Comparison of ENCODE assay signal across 1 cellular context in the genomic region with DNA sequence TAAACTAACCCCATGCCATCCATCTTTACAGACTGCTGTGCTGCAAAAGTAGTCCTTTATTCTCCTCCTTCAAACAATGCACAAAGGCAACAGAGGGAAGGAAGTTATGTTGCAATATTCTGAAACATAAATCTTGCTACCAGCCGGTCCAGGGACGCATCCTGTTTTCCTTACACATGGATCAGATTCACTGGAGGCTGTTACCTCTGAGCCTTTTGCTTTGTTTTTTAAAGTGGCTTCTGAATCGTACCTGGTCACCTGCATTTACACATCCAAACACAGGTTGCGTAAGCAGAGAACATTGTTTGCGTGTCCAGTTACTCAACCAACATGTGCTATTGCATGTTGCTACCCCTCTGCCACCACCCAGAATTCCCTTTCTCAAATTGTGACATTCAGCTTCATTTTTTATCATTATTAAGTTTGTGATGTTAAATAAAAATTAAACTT.
TF ChIP-seq lines count a peak whose summit lies in the region.

No MANE protein-coding gene starts in this region.

TF ChIP-seq in HepG2, 621 proteins besides CTCF, POLR2A, EP300 and RAD21 (continued from another document and continues in another):
- TF ChIP-seq, protein P1, sequence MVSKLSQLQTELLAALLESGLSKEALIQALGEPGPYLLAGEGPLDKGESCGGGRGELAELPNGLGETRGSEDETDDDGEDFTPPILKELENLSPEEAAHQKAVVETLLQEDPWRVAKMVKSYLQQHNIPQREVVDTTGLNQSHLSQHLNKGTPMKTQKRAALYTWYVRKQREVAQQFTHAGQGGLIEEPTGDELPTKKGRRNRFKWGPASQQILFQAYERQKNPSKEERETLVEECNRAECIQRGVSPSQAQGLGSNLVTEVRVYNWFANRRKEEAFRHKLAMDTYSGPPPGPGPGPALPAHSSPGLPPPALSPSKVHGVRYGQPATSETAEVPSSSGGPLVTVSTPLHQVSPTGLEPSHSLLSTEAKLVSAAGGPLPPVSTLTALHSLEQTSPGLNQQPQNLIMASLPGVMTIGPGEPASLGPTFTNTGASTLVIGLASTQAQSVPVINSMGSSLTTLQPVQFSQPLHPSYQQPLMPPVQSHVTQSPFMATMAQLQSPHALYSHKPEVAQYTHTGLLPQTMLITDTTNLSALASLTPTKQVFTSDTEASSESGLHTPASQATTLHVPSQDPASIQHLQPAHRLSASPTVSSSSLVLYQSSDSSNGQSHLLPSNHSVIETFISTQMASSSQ (IDR thresholded peaks at IDR 0.05; ENCODE audit: low read depth): peak; percentile 29; the same call in 1 of the 2 replicates
- TF ChIP-seq, protein P1 (CRISPR knock-in tag; IDR thresholded peaks at IDR 0.05; ENCODE audit: borderline replicate concordance): peak; percentile 75
- TF ChIP-seq ZFP37 (CRISPR knock-in tag; IDR thresholded peaks at IDR 0.05; ENCODE audit: borderline replicate concordance) (no peak), ZNF616 (CRISPR knock-in tag; IDR thresholded peaks at IDR 0.05; ENCODE audit: low read depth) (no peak), ATAD3A (CRISPR knock-in tag; IDR thresholded peaks at IDR 0.05) (no peak), GLI4 (CRISPR knock-in tag; IDR thresholded peaks at IDR 0.05; ENCODE audit: borderline replicate concordance) (no peak), ZNF30 (CRISPR knock-in tag; IDR thresholded peaks at IDR 0.05) (no peak), ZNF530 (CRISPR knock-in tag; IDR thresholded peaks at IDR 0.05; ENCODE audit: low read depth) (no peak), ZNF670 (CRISPR knock-in tag; IDR thresholded peaks at IDR 0.05; ENCODE audit: borderline replicate concordance) (no peak), HNRNPH1 (optimal IDR thresholded peaks at IDR 0.05; ENCODE audit: low read depth, low read length) (no peak), ZNF775 (CRISPR knock-in tag; IDR thresholded peaks at IDR 0.05; ENCODE audit: borderline replicate concordance) (no peak), ZNF703 (CRISPR knock-in tag; IDR thresholded peaks at IDR 0.05; ENCODE audit: borderline replicate concordance) (no peak), ZNF20 (CRISPR knock-in tag; IDR thresholded peaks at IDR 0.05) (no peak), REL (CRISPR knock-in tag; conservative IDR thresholded peaks at IDR 0.05) (no peak), ZFX (CRISPR knock-in tag; IDR thresholded peaks at IDR 0.05; ENCODE audit: low read depth) (no peak), ZNF7 (CRISPR knock-in tag; IDR thresholded peaks at IDR 0.05) (peak; percentile 26; the same call in 1 of the 2 replicates), ZNF274 (CRISPR knock-in tag; IDR thresholded peaks at IDR 0.05) (no peak), ZNF562 (CRISPR knock-in tag; IDR thresholded peaks at IDR 0.05; ENCODE audit: borderline replicate concordance) (no peak), HCFC1 (IDR thresholded peaks at IDR 0.05; ENCODE audit: low read depth, low read length) (no peak)
- TF ChIP-seq, protein P2, sequence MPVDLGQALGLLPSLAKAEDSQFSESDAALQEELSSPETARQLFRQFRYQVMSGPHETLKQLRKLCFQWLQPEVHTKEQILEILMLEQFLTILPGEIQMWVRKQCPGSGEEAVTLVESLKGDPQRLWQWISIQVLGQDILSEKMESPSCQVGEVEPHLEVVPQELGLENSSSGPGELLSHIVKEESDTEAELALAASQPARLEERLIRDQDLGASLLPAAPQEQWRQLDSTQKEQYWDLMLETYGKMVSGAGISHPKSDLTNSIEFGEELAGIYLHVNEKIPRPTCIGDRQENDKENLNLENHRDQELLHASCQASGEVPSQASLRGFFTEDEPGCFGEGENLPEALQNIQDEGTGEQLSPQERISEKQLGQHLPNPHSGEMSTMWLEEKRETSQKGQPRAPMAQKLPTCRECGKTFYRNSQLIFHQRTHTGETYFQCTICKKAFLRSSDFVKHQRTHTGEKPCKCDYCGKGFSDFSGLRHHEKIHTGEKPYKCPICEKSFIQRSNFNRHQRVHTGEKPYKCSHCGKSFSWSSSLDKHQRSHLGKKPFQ (CRISPR knock-in tag; IDR thresholded peaks at IDR 0.05; ENCODE audit: insufficient replicate concordance): no peak
- TF ChIP-seq, protein P3, sequence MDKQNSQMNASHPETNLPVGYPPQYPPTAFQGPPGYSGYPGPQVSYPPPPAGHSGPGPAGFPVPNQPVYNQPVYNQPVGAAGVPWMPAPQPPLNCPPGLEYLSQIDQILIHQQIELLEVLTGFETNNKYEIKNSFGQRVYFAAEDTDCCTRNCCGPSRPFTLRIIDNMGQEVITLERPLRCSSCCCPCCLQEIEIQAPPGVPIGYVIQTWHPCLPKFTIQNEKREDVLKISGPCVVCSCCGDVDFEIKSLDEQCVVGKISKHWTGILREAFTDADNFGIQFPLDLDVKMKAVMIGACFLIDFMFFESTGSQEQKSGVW (CRISPR knock-in tag; IDR thresholded peaks at IDR 0.05; ENCODE audit: borderline replicate concordance): no peak
- TF ChIP-seq, protein P4, sequence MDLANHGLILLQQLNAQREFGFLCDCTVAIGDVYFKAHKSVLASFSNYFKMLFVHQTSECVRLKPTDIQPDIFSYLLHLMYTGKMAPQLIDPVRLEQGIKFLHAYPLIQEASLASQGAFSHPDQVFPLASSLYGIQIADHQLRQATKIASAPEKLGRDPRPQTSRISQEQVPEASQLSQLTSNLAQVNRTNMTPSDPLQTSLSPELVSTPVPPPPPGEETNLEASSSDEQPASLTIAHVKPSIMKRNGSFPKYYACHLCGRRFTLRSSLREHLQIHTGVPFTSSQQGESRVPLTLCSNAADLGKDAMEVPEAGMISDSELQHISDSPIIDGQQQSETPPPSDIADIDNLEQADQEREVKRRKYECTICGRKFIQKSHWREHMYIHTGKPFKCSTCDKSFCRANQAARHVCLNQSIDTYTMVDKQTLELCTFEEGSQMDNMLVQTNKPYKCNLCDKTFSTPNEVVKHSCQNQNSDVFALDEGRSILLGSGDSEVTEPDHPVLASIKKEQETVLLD (CRISPR knock-in tag; IDR thresholded peaks at IDR 0.05; ENCODE audit: low read depth): no peak; the same call in 1 of the 2 replicates
- TF ChIP-seq, protein P5, sequence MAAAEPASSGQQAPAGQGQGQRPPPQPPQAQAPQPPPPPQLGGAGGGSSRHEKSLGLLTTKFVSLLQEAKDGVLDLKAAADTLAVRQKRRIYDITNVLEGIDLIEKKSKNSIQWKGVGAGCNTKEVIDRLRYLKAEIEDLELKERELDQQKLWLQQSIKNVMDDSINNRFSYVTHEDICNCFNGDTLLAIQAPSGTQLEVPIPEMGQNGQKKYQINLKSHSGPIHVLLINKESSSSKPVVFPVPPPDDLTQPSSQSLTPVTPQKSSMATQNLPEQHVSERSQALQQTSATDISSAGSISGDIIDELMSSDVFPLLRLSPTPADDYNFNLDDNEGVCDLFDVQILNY (CRISPR knock-in tag; conservative IDR thresholded peaks at IDR 0.05): no peak
- TF ChIP-seq, protein P6, sequence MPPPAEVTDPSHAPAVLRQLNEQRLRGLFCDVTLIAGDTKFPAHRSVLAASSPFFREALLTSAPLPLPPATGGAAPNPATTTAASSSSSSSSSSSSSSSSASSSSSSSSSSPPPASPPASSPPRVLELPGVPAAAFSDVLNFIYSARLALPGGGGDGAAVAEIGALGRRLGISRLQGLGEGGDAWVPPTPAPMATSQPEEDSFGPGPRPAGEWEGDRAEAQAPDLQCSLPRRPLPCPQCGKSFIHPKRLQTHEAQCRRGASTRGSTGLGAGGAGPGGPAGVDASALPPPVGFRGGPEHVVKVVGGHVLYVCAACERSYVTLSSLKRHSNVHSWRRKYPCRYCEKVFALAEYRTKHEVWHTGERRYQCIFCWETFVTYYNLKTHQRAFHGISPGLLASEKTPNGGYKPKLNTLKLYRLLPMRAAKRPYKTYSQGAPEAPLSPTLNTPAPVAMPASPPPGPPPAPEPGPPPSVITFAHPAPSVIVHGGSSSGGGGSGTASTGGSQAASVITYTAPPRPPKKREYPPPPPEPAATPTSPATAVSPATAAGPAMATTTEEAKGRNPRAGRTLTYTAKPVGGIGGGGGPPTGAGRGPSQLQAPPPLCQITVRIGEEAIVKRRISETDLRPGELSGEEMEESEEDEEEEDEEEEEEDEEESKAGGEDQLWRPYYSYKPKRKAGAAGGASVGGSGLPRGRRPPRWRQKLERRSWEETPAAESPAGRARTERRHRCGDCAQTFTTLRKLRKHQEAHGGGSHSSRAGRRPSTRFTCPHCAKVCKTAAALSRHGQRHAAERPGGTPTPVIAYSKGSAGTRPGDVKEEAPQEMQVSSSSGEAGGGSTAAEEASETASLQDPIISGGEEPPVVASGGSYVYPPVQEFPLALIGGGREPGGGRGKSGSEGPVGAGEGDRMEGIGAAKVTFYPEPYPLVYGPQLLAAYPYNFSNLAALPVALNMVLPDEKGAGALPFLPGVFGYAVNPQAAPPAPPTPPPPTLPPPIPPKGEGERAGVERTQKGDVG (CRISPR knock-in tag; IDR thresholded peaks at IDR 0.05; ENCODE audit: borderline replicate concordance): no peak
- TF ChIP-seq, protein P7, sequence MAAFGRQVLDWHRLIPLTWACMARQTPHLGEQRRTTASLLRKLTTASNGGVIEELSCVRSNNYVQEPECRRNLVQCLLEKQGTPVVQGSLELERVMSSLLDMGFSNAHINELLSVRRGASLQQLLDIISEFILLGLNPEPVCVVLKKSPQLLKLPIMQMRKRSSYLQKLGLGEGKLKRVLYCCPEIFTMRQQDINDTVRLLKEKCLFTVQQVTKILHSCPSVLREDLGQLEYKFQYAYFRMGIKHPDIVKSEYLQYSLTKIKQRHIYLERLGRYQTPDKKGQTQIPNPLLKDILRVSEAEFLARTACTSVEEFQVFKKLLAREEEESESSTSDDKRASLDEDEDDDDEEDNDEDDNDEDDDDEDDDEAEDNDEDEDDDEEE (CRISPR knock-in tag; IDR thresholded peaks at IDR 0.05): no peak
- TF ChIP-seq, protein P8, sequence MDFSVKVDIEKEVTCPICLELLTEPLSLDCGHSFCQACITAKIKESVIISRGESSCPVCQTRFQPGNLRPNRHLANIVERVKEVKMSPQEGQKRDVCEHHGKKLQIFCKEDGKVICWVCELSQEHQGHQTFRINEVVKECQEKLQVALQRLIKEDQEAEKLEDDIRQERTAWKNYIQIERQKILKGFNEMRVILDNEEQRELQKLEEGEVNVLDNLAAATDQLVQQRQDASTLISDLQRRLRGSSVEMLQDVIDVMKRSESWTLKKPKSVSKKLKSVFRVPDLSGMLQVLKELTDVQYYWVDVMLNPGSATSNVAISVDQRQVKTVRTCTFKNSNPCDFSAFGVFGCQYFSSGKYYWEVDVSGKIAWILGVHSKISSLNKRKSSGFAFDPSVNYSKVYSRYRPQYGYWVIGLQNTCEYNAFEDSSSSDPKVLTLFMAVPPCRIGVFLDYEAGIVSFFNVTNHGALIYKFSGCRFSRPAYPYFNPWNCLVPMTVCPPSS (IDR thresholded peaks at IDR 0.05): no peak
- TF ChIP-seq, protein P9, sequence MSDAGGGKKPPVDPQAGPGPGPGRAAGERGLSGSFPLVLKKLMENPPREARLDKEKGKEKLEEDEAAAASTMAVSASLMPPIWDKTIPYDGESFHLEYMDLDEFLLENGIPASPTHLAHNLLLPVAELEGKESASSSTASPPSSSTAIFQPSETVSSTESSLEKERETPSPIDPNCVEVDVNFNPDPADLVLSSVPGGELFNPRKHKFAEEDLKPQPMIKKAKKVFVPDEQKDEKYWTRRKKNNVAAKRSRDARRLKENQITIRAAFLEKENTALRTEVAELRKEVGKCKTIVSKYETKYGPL (CRISPR knock-in tag; IDR thresholded peaks at IDR 0.05): peak; percentile 34; the same call in 1 of the 2 replicates
- TF ChIP-seq, protein P10, sequence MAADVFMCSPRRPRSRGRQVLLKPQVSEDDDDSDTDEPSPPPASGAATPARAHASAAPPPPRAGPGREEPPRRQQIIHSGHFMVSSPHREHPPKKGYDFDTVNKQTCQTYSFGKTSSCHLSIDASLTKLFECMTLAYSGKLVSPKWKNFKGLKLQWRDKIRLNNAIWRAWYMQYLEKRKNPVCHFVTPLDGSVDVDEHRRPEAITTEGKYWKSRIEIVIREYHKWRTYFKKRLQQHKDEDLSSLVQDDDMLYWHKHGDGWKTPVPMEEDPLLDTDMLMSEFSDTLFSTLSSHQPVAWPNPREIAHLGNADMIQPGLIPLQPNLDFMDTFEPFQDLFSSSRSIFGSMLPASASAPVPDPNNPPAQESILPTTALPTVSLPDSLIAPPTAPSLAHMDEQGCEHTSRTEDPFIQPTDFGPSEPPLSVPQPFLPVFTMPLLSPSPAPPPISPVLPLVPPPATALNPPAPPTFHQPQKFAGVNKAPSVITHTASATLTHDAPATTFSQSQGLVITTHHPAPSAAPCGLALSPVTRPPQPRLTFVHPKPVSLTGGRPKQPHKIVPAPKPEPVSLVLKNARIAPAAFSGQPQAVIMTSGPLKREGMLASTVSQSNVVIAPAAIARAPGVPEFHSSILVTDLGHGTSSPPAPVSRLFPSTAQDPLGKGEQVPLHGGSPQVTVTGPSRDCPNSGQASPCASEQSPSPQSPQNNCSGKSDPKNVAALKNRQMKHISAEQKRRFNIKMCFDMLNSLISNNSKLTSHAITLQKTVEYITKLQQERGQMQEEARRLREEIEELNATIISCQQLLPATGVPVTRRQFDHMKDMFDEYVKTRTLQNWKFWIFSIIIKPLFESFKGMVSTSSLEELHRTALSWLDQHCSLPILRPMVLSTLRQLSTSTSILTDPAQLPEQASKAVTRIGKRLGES (CRISPR knock-in tag; IDR thresholded peaks at IDR 0.05; ENCODE audit: borderline replicate concordance): no peak
